In genomic region chrX:15465347-15465746, GRCh38 we compare ENCODE assay signal across 12 cellular contexts. TPM values are rescaled to one million over a fixed set of nuclear protein-coding genes. Genes with fewer than 3 reads are reported as not detected.
DNase-seq lines count a peak whose midpoint lies in the region; ATAC-seq and TF ChIP-seq lines count a peak whose summit lies in the region.
"Had no signal": no experiment of that assay in that cellular context is flagged by ENCODE, and none has a peak within 500 bp of the region (broad histone marks: within the 10 kb centered on the region; RNA-seq: fewer than 3 reads in every experiment).

No MANE protein-coding gene starts in this region.

- H3K9me3 ChIP-seq in PC-3 (ENCODE audit: low read length) = no peaks in the 10 kb centered on the region
- H3K9me3 ChIP-seq: heart left ventricle had no signal

- H3K27me3 Mint-ChIP-seq in activated T-cell treated with anti-CD3 and anti-CD28 coated beads, Interleukin-2, amount 50 U/mL, for 4 hours (ENCODE audit: low read depth) = peaks cover 4% of the 10 kb centered on the region

- H3K36me3 Mint-ChIP-seq in activated T-cell treated with anti-CD3 and anti-CD28 coated beads, Interleukin-2, amount 50 U/mL, for 4 hours (ENCODE audit: insufficient read depth) = no peaks in the 10 kb centered on the region

- H3K4me2 ChIP-seq in PC-3 (ENCODE audit: low read length) = no peak overlapping the region

- POLR2A ChIA-PET in PC-3 (lab: Charles Lee; ENCODE audit: unreplicated experiment) = no interaction called here

- H3K4me3 ChIP-seq in epithelial cell of esophagus (ENCODE audit: low read length) = no peak overlapping the region
- H3K4me3 ChIP-seq in PC-3 (ENCODE audit: low read length) = no peak overlapping the region
- H3K4me3 ChIP-seq: heart left ventricle had no signal

- peak; percentile 36 for ATAC-seq in GM19468 (IDR thresholded peaks at IDR 0.05; ENCODE audit: extremely low read depth, unreplicated experiment)
- peak; percentile 80 for ATAC-seq in HG03354 (IDR thresholded peaks at IDR 0.05; ENCODE audit: poor library complexity, severe bottlenecking, unreplicated experiment)
- ATAC-seq in HG02588 (IDR thresholded peaks at IDR 0.05; ENCODE audit: unreplicated experiment) = no peak
- no peak for ATAC-seq in PC-3
- no peak for ATAC-seq in activated T-cell treated with anti-CD3 and anti-CD28 coated beads, Interleukin-2, amount 50 U/mL, for 4 hours
- ATAC-seq: Panc1 had no signal

- no peak overlapping the region for H2AFZ ChIP-seq in PC-3 (ENCODE audit: low read length)

- BruUV-seq in PC-3 (replicated peaks; lab: Mats Ljungman, UMichigan) = no TSS peak

- DNase-seq in GM03348 (ENCODE audit: low spot score) (peak; percentile 6), epithelial cell of esophagus (ENCODE audit: low read depth) (peak; percentile 59), PC-3 (no peak), posterior vena cava (ENCODE audit: low spot score) (no peak)
- DNase-seq in activated T-cell treated with anti-CD3 and anti-CD28 coated beads, Interleukin-2, amount 50 U/mL, for 4 hours = no peak
- DNase-seq: brain microvascular endothelial cell, heart left ventricle had no signal

- no peak overlapping the region for H3K27ac ChIP-seq in PC-3 (ENCODE audit: low read length)
- H3K27ac ChIP-seq: brain microvascular endothelial cell had no signal

- H3F3A ChIP-seq in PC-3 (ENCODE audit: low read length, unreplicated experiment) = no peaks in the 10 kb centered on the region

- H3K27me3 ChIP-seq in PC-3 (ENCODE audit: low read length) = no peaks in the 10 kb centered on the region
- H3K27me3 ChIP-seq: brain microvascular endothelial cell had no signal

- intact Hi-C loops in PC-3 (cut with micrococcal nuclease) = no loop called here
- intact Hi-C loops in posterior vena cava (cut with DNase I) = no loop called here

- H3K9ac ChIP-seq in PC-3 (ENCODE audit: low read length) = no peak overlapping the region

- H3K9me2 ChIP-seq in PC-3 (replicated peaks; ENCODE audit: low read length) = no peaks in the 10 kb centered on the region

- peaks cover 1% of the 10 kb centered on the region for H3K4me1 Mint-ChIP-seq in activated T-cell treated with anti-CD3 and anti-CD28 coated beads, Interleukin-2, amount 50 U/mL, for 4 hours (ENCODE audit: low read depth)

- 0 out of 2 replicates have a peak, but pooled peaks cover 3% of the 10 kb centered on the region for H3K36me3 ChIP-seq in PC-3 (ENCODE audit: low read depth, low read length)
- H3K36me3 ChIP-seq: brain microvascular endothelial cell had no signal

- CTCF ChIA-PET in PC-3 (lab: Charles Lee) = no interaction called here

- H3K79me2 ChIP-seq in PC-3 (ENCODE audit: low read length) = no peaks in the 10 kb centered on the region

- H3K9me3 Mint-ChIP-seq in activated T-cell treated with anti-CD3 and anti-CD28 coated beads, Interleukin-2, amount 50 U/mL, for 4 hours = no peaks in the 10 kb centered on the region

- TF ChIP-seq CTCF in epithelial cell of esophagus (IDR thresholded peaks at IDR 0.05; ENCODE audit: insufficient read depth, low read depth, low read length, missing control alignments) (no peak), PC-3 (conservative IDR thresholded peaks at IDR 0.05; ENCODE audit: low read depth, low read length) (no peak)

- H3K4me1 ChIP-seq in PC-3 (ENCODE audit: insufficient read depth, low read length) = no peaks in the 10 kb centered on the region

- no peaks in the 10 kb centered on the region for H4K20me1 ChIP-seq in PC-3 (ENCODE audit: low read length)

- H3K4me3 Mint-ChIP-seq in activated T-cell treated with anti-CD3 and anti-CD28 coated beads, Interleukin-2, amount 50 U/mL, for 4 hours = no peak overlapping the region

RNA-seq across cellular contexts. Expression of gene PIR, which starts 27.8 kb away (rescaled TPM):
- total RNA-seq in PC-3 (2014; rRNA removed) (48.6 and 50.8 TPM in 2 replicates), posterior vena cava (10 to 100 TPM; 10.4 to 12.2 TPM)
- total RNA-seq in activated T-cell treated with anti-CD3 and anti-CD28 coated beads, Interleukin-2, amount 50 U/mL, for 4 hours = 1 to 10 TPM in 2 of 3 donors, under 1 TPM in 1; 0.73 to 1.0 (median 1.0) TPM

RNA-seq across cellular contexts. Expression of gene BMX, which starts 35.3 kb away (rescaled TPM):
- not detected in 2 replicates for total RNA-seq in PC-3 (2014; rRNA removed)
- total RNA-seq in activated T-cell treated with anti-CD3 and anti-CD28 coated beads, Interleukin-2, amount 50 U/mL, for 4 hours = not detected
- total RNA-seq in posterior vena cava = 1 to 10 TPM; 4.4 to 7.0 TPM
- total RNA-seq: LHCN-M2 had no signal

Comparison
In these comparisons a context has a peak if more than half of its experiments do, and no peak if none do; other contexts are left out.
1. DNase-seq: peak in GM03348 (single experiment) and epithelial cell of esophagus (single experiment); none in PC-3 (single experiment), activated T-cell treated with anti-CD3 and anti-CD28 coated beads, Interleukin-2, amount 50 U/mL, for 4 hours (single experiment) and posterior vena cava (single experiment).
2. ATAC-seq: peak in GM19468 (single experiment) and HG03354 (single experiment); none in HG02588 (single experiment), PC-3 (single experiment) and activated T-cell treated with anti-CD3 and anti-CD28 coated beads, Interleukin-2, amount 50 U/mL, for 4 hours (0 of 2).
3. RNA of gene PIR, which starts 27.8 kb away (total RNA-seq): 48.6 to 50.8 TPM in PC-3 and 10.4 to 12.2 TPM in posterior vena cava; 0.73 to 1.0 TPM in activated T-cell treated with anti-CD3 and anti-CD28 coated beads, Interleukin-2, amount 50 U/mL, for 4 hours; every median in the first group is over 4 times any median in the second.